ENCODE assay signal across 17 cellular contexts in the genomic region with DNA sequence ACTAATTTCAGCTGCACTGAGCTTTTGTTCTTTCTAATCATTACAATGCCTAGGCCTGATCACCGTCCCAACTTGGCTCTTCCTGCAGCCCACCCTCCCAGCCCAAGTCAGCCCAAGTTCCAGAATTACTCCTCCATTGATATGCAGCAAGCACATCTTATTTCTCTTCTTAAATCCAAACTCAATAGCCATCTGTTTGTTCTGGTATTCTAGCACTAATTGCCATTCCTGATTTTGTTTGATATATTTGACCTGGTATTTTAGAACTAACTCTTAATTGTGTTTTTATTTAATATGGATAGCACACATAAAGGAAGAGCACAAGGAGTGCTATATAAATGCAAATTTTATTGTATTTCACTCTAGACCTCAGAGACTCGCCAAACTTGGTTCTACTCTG.
DNase-seq lines count a peak whose midpoint lies in the region; ATAC-seq, FAIRE-seq and TF ChIP-seq lines count a peak whose summit lies in the region.
"Had no signal": no experiment of that assay in that cellular context is flagged by ENCODE, and none has a peak within 500 bp of the region (broad histone marks: within the 10 kb centered on the region; RNA-seq: fewer than 3 reads in every experiment).

No MANE protein-coding gene starts in this region.

- no peak overlapping the region for H3K9ac ChIP-seq in HUES48 (ENCODE audit: low read depth, low read length)
- H3K9ac ChIP-seq: BLaER1 treated with 17β-estradiol and CSF1 and Interleukin-3, amounts not matched to agents 10 nM and 100 nM; GM23248 had no signal

- no peak for ATAC-seq in A549
- ATAC-seq in WTC11 = no peak
- ATAC-seq in HG03025 (IDR thresholded peaks at IDR 0.05; ENCODE audit: low FRiP score, unreplicated experiment) = no peak
- no peak for ATAC-seq in HG03521 (IDR thresholded peaks at IDR 0.05; ENCODE audit: unreplicated experiment)
- ATAC-seq: K562 had no signal

- TF ChIP-seq CTCF in A549 (IDR thresholded peaks at IDR 0.05) (no peak), WTC11 (IDR thresholded peaks at IDR 0.05) (no peak), neural crest cell (conservative IDR thresholded peaks at IDR 0.05) (no peak)

- WGBS in A549 (ENCODE audit: missing lambda C conversion rate) = 91% methylated on average over 2 of the region's 2 CpGs

- H3K4me3 Mint-ChIP-seq in WTC11 = peak overlapping the region; percentile 27; the same call in 1 of the 2 replicates
- H3K4me3 Mint-ChIP-seq in neural crest cell = no peak overlapping the region
- H3K4me3 Mint-ChIP-seq: CD4-positive, CD25-positive, alpha-beta regulatory T cell had no signal

- H3K4me3 ChIP-seq in A549 (no peak overlapping the region), HUES48 (ENCODE audit: low read depth, low read length) (no peak overlapping the region)
- H3K4me3 ChIP-seq: BLaER1 treated with 17β-estradiol and CSF1 and Interleukin-3, amounts not matched to agents 10 nM and 100 nM; GM23248; K562 had no signal

- H3K27ac Mint-ChIP-seq in WTC11 = peak overlapping the region; percentile 95
- H3K27ac Mint-ChIP-seq in neural crest cell (ENCODE audit: unreplicated experiment) = peak overlapping the region; percentile 52
- H3K27ac Mint-ChIP-seq: CD4-positive, CD25-positive, alpha-beta regulatory T cell had no signal

- POLR2A ChIA-PET in A549 (lab: Yijun Ruan, JAX) = no interaction called here
- POLR2A ChIA-PET in WTC11 (lab: Charles Lee) = interaction anchor here (0.6 kb wide), 2 partner anchors 201 to 226 kb away, joined by 3 to 5 read pairs; no protein-coding TSS in a partner anchor

- TF ChIP-seq RAD21 in A549 (conservative IDR thresholded peaks at IDR 0.05 in 1 of 2, IDR thresholded peaks at IDR 0.05 in 1 of 2) = no peak

- no peak for TF ChIP-seq EP300 in A549 (IDR thresholded peaks at IDR 0.05)

- H3K9me3 ChIP-seq in A549 (no peaks in the 10 kb centered on the region), HUES48 (ENCODE audit: control insufficient read depth, insufficient read depth, low read length) (no peaks in the 10 kb centered on the region)

- FAIRE-seq in A549 (lab: Jason Lieb, UNC) = no peak

- TF ChIP-seq POLR2A in A549 (IDR thresholded peaks at IDR 0.05; ENCODE audit: low read length) = no peak

- H3K27ac ChIP-seq in A549 (peak overlapping the region; percentile 71 to 85), HUES48 (ENCODE audit: low read depth, low read length) (peak overlapping the region; percentile 86)
- H3K27ac ChIP-seq: 22Rv1; BLaER1 treated with 17β-estradiol and CSF1 and Interleukin-3, amounts not matched to agents 10 nM and 100 nM; GM23248 had no signal

- H3K9me3 Mint-ChIP-seq in WTC11 (no peaks in the 10 kb centered on the region), neural crest cell (no peaks in the 10 kb centered on the region)

- CTCF ChIA-PET in A549 (lab: Yijun Ruan, JAX) (interaction anchor here (2.5 kb wide), 1 partner anchor 8 kb away, joined by 10 read pairs; no protein-coding TSS in a partner anchor), WTC11 (lab: Charles Lee) (no interaction called here)

- H3K4me2 ChIP-seq in A549 = peak overlapping the region; percentile 49; the same call in 2 of the 3 replicates
- H3K4me2 ChIP-seq: BLaER1 treated with 17β-estradiol and CSF1 and Interleukin-3, amounts not matched to agents 10 nM and 100 nM had no signal

- no peaks in the 10 kb centered on the region for H3K36me3 ChIP-seq in HUES48 (ENCODE audit: control insufficient read depth, insufficient read depth, low read length)
- H3K36me3 ChIP-seq: BLaER1 treated with 17β-estradiol and CSF1 and Interleukin-3, amounts not matched to agents 10 nM and 100 nM had no signal

- H3K27me3 ChIP-seq in HUES48 (ENCODE audit: control insufficient read depth, insufficient read depth, low read length) = no peaks in the 10 kb centered on the region
- H3K27me3 ChIP-seq: BLaER1 treated with 17β-estradiol and CSF1 and Interleukin-3, amounts not matched to agents 10 nM and 100 nM had no signal

- no peaks in the 10 kb centered on the region for H3K27me3 Mint-ChIP-seq in WTC11 (ENCODE audit: low read depth)
- H3K27me3 Mint-ChIP-seq in neural crest cell (ENCODE audit: low read depth) = no peaks in the 10 kb centered on the region

- H3K4me1 ChIP-seq in A549 (peaks cover 69% of the 10 kb centered on the region), HUES48 (ENCODE audit: control insufficient read depth, insufficient read depth, low read length) (peaks cover 52% of the 10 kb centered on the region)
- H3K4me1 ChIP-seq: BLaER1 treated with 17β-estradiol and CSF1 and Interleukin-3, amounts not matched to agents 10 nM and 100 nM had no signal

- H3K36me3 Mint-ChIP-seq in WTC11 (0 out of 2 replicates have a peak, but pooled peaks cover 3% of the 10 kb centered on the region), neural crest cell (ENCODE audit: low read depth) (no peaks in the 10 kb centered on the region)
- H3K36me3 Mint-ChIP-seq: CD4-positive, CD25-positive, alpha-beta regulatory T cell had no signal

- H3K4me1 Mint-ChIP-seq in WTC11 (peaks cover 81% of the 10 kb centered on the region), neural crest cell (peaks cover 55% of the 10 kb centered on the region)
- H3K4me1 Mint-ChIP-seq: CD4-positive, CD25-positive, alpha-beta regulatory T cell had no signal

- no peak for DNase-seq in A549 (ENCODE audit: low read depth in 1 of 2, low spot score in 1 of 2)
- no peak for DNase-seq in WTC11 (ENCODE audit: low spot score)
- no peak for DNase-seq in neural crest cell (ENCODE audit: low read depth, low spot score)
- no peak for DNase-seq in stimulated activated CD8-positive, alpha-beta memory T cell treated with anti-CD3 and anti-CD28 coated beads, Interleukin-4, amount 100 ng/mL, for 48 hours
- DNase-seq: AML-193; CD4-positive, CD25-positive, alpha-beta regulatory T cell; DMS53; GF-D8; GM23248; HCEC 1CT; Karpas-422 had no signal

TF ChIP-seq in A549, 52 proteins besides CTCF, POLR2A, EP300 and RAD21:
- TF ChIP-seq EHMT2 (IDR thresholded peaks at IDR 0.05; ENCODE audit: low read depth) (no peak), RARB (CRISPR knock-in tag; IDR thresholded peaks at IDR 0.05) (no peak), HOXB5 (CRISPR knock-in tag; IDR thresholded peaks at IDR 0.05) (no peak), NPAS2 (CRISPR knock-in tag; IDR thresholded peaks at IDR 0.05; ENCODE audit: borderline replicate concordance) (no peak), HDAC2 (IDR thresholded peaks at IDR 0.05) (no peak), FOSB (CRISPR knock-in tag; IDR thresholded peaks at IDR 0.05) (no peak), ZSCAN20 (CRISPR knock-in tag; IDR thresholded peaks at IDR 0.05) (no peak), RNF2 (IDR thresholded peaks at IDR 0.05; ENCODE audit: borderline replicate concordance, low read depth) (no peak), FOXS1 (CRISPR knock-in tag; IDR thresholded peaks at IDR 0.05) (no peak), HOXA7 (CRISPR knock-in tag; IDR thresholded peaks at IDR 0.05) (no peak), CHD2 (IDR thresholded peaks at IDR 0.05; ENCODE audit: low read length, partially characterized antibody) (no peak)
- TF ChIP-seq, protein P1, sequence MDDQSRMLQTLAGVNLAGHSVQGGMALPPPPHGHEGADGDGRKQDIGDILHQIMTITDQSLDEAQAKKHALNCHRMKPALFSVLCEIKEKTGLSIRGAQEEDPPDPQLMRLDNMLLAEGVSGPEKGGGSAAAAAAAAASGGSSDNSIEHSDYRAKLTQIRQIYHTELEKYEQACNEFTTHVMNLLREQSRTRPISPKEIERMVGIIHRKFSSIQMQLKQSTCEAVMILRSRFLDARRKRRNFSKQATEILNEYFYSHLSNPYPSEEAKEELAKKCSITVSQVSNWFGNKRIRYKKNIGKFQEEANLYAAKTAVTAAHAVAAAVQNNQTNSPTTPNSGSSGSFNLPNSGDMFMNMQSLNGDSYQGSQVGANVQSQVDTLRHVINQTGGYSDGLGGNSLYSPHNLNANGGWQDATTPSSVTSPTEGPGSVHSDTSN (IDR thresholded peaks at IDR 0.05) = no peak

TF ChIP-seq in WTC11, 78 proteins besides CTCF, POLR2A, EP300 and RAD21 (continues in another document):
- no peak for TF ChIP-seq ZNF396 (CRISPR knock-in tag; IDR thresholded peaks at IDR 0.05; ENCODE audit: borderline replicate concordance)
- TF ChIP-seq, protein P2, sequence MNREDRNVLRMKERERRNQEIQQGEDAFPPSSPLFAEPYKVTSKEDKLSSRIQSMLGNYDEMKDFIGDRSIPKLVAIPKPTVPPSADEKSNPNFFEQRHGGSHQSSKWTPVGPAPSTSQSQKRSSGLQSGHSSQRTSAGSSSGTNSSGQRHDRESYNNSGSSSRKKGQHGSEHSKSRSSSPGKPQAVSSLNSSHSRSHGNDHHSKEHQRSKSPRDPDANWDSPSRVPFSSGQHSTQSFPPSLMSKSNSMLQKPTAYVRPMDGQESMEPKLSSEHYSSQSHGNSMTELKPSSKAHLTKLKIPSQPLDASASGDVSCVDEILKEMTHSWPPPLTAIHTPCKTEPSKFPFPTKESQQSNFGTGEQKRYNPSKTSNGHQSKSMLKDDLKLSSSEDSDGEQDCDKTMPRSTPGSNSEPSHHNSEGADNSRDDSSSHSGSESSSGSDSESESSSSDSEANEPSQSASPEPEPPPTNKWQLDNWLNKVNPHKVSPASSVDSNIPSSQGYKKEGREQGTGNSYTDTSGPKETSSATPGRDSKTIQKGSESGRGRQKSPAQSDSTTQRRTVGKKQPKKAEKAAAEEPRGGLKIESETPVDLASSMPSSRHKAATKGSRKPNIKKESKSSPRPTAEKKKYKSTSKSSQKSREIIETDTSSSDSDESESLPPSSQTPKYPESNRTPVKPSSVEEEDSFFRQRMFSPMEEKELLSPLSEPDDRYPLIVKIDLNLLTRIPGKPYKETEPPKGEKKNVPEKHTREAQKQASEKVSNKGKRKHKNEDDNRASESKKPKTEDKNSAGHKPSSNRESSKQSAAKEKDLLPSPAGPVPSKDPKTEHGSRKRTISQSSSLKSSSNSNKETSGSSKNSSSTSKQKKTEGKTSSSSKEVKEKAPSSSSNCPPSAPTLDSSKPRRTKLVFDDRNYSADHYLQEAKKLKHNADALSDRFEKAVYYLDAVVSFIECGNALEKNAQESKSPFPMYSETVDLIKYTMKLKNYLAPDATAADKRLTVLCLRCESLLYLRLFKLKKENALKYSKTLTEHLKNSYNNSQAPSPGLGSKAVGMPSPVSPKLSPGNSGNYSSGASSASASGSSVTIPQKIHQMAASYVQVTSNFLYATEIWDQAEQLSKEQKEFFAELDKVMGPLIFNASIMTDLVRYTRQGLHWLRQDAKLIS (CRISPR knock-in tag; IDR thresholded peaks at IDR 0.05; ENCODE audit: borderline replicate concordance) = no peak
- TF ChIP-seq ETV6 (CRISPR knock-in tag; IDR thresholded peaks at IDR 0.05) = no peak
- TF ChIP-seq NFATC4 (CRISPR knock-in tag; IDR thresholded peaks at IDR 0.05) = no peak
- TF ChIP-seq ZBTB21 (CRISPR knock-in tag; IDR thresholded peaks at IDR 0.05; ENCODE audit: borderline replicate concordance) = no peak
- TF ChIP-seq ATF1 (CRISPR knock-in tag; IDR thresholded peaks at IDR 0.05) = no peak
- no peak for TF ChIP-seq ZNF219 (CRISPR knock-in tag; IDR thresholded peaks at IDR 0.05; ENCODE audit: borderline replicate concordance)
- no peak for TF ChIP-seq SMAD3 (CRISPR knock-in tag; IDR thresholded peaks at IDR 0.05; ENCODE audit: borderline replicate concordance)
- no peak for TF ChIP-seq NR3C1 (CRISPR knock-in tag; conservative IDR thresholded peaks at IDR 0.05; ENCODE audit: low read depth)
- TF ChIP-seq JUN (CRISPR knock-in tag; IDR thresholded peaks at IDR 0.05) = no peak
